In the genomic region with DNA sequence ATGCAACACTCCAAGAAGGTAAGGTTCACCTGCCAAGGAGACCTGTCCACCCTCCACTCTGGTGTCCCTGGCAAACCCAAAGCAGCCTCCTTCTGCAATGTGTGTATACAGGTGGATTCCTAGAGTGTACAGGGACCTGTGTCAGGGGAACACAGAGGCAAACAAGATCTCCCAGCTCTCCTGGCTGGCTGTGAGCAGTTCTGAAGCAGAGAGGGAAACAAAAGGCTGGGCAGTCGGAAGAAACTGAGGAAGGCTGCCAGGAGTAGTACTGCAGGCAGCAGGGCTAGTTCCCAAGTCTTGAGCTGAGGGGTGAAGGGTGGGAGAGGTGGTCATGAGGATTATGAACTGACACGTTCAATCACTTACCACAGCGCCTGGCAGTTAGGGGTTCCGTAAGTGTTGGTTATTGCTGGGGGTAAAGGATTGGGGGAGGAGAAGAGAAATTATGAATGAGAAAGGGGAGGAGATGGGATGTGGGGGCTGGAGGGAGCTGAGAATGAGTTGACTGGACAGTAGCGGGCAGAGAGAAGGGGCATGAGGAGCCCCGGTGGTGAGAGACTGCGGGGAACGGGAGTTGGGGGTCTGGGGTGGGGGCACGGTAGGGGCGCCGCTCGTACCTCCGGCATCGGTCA, we compare ENCODE assay signal across 8 cellular contexts. TPM values are rescaled to one million over a fixed set of nuclear protein-coding genes. Genes with fewer than 3 reads are reported as not detected.
DNase-seq lines count a peak whose midpoint lies in the region; ATAC-seq and TF ChIP-seq lines count a peak whose summit lies in the region.

No MANE protein-coding gene starts in this region.

- H3K9me3 Mint-ChIP-seq in Caco-2 (ENCODE audit: unreplicated experiment) = no peaks in the 10 kb centered on the region

- H3K4me3 ChIP-seq in Caco-2 (ENCODE audit: low read depth, low read length) (peak overlapping the region; percentile 97), MM.1S (ENCODE audit: low read length) (peak overlapping the region; percentile 92), mucosa of stomach (ENCODE audit: low read length) (peak overlapping the region; percentile 69)

- CTCF ChIA-PET in Caco-2 (lab: Charles Lee) = interaction anchor here (0.6 to 2.1 kb wide), 5 partner anchors 8 to 165 kb away, joined by 3 to 13 read pairs (median 8); a partner anchor contains a TSS

- no peaks in the 10 kb centered on the region for H4K20me1 ChIP-seq in MM.1S (ENCODE audit: insufficient read depth, low read length)

- POLR2A ChIA-PET in Caco-2 (lab: Charles Lee) = interaction anchor here (0.5 to 2.3 kb wide), 8 partner anchors 19 to 756 kb away, joined by 3 to 18 read pairs (median 9); a partner anchor contains a TSS

- ATAC-seq in GM19467 (IDR thresholded peaks at IDR 0.05; ENCODE audit: unreplicated experiment) = no peak
- no peak for ATAC-seq in activated CD4-positive, CD25-positive, alpha-beta regulatory T cell treated with anti-CD3 and anti-CD28 coated beads, Interleukin-2, amount 50 U/mL, for 24 hours

- no peaks in the 10 kb centered on the region for H3K27me3 Mint-ChIP-seq in Caco-2 (ENCODE audit: insufficient read depth, unreplicated experiment)

- no peaks in the 10 kb centered on the region for H3K9me2 ChIP-seq in MM.1S (replicated peaks; ENCODE audit: insufficient read depth, low read length)

- BruUV-seq in Caco-2 (replicated peaks; lab: Mats Ljungman, UMichigan) = no TSS peak

- intact Hi-C loops in Caco-2 (cut with micrococcal nuclease; ENCODE audit: unreplicated experiment) = no loop called here

- H3K9me3 ChIP-seq in Caco-2 (no peaks in the 10 kb centered on the region), MM.1S (replicated peaks; ENCODE audit: insufficient read depth, low read length) (no peaks in the 10 kb centered on the region), mucosa of stomach (ENCODE audit: control insufficient read depth, low read length) (no peaks in the 10 kb centered on the region)

- peaks cover 23% of the 10 kb centered on the region for H3K4me1 Mint-ChIP-seq in Caco-2 (ENCODE audit: low read depth, unreplicated experiment)

- peak overlapping the region; percentile 96 for H3K4me2 ChIP-seq in MM.1S (ENCODE audit: low read depth, low read length)

- H3K4me3 Mint-ChIP-seq in Caco-2 (ENCODE audit: unreplicated experiment) = peak overlapping the region; percentile 94

- peak overlapping the region; percentile 89 for H3K27ac Mint-ChIP-seq in Caco-2 (ENCODE audit: unreplicated experiment)

- H3K36me3 Mint-ChIP-seq in Caco-2 (ENCODE audit: insufficient read depth, unreplicated experiment) = peaks cover 25% of the 10 kb centered on the region

- H3K27me3 ChIP-seq in Caco-2 (replicated peaks; ENCODE audit: control insufficient read depth, insufficient read depth, low read length) (no peaks in the 10 kb centered on the region), MM.1S (replicated peaks; ENCODE audit: insufficient read depth, low read length) (no peaks in the 10 kb centered on the region), mucosa of stomach (ENCODE audit: control insufficient read depth, insufficient read depth, low read length) (no peaks in the 10 kb centered on the region)

- H3K9ac ChIP-seq in MM.1S (ENCODE audit: low read length) (peak overlapping the region; percentile 80), mucosa of stomach (ENCODE audit: low read length) (peak overlapping the region; percentile 74)

- H3F3A ChIP-seq in MM.1S (ENCODE audit: insufficient read depth, low read length) = peaks cover 5% of the 10 kb centered on the region; the same call in 1 of the 2 replicates

- peak overlapping the region; percentile 72 for H2AFZ ChIP-seq in MM.1S (ENCODE audit: low read length)

- H3K79me2 ChIP-seq in MM.1S (ENCODE audit: low read length) = peaks cover 17% of the 10 kb centered on the region

- no peak for DNase-seq in Caco-2
- DNase-seq in MM.1S = no peak
- DNase-seq in NCI-H187 treated with DMSO at 0.1 percent for 48 hours (lab: John Stamatoyannopoulos, UW) = no peak
- DNase-seq in central memory CD4-positive, alpha-beta T cell = no peak

- H3K4me1 ChIP-seq in Caco-2 (peaks cover 15% of the 10 kb centered on the region), MM.1S (ENCODE audit: low read length) (0 out of 2 replicates have a peak, but pooled peaks cover 7% of the 10 kb centered on the region), mucosa of stomach (ENCODE audit: control insufficient read depth, insufficient read depth, low read length) (peaks cover 23% of the 10 kb centered on the region)

- TF ChIP-seq CTCF in Caco-2 (IDR thresholded peaks at IDR 0.05; ENCODE audit: insufficient read depth in 1 of 2, low read depth in 1 of 2, low read length in 1 of 2, severe bottlenecking in 1 of 2, unreplicated experiment in 1 of 2) (no peak), MM.1S (IDR thresholded peaks at IDR 0.05; ENCODE audit: low read length) (no peak)

- H3K36me3 ChIP-seq in Caco-2 (ENCODE audit: control insufficient read depth, insufficient read depth, low read length) = peaks cover 4% of the 10 kb centered on the region; the same call in 1 of the 2 replicates
- H3K36me3 ChIP-seq in MM.1S (replicated peaks; ENCODE audit: insufficient read depth, low read length) = no peaks in the 10 kb centered on the region
- H3K36me3 ChIP-seq in mucosa of stomach (ENCODE audit: control insufficient read depth, insufficient read depth, low read length) = no peaks in the 10 kb centered on the region

- H3K27ac ChIP-seq in MM.1S (ENCODE audit: low read length) (no peak overlapping the region), cingulate gyrus (ENCODE audit: low read depth, low read length) (peak overlapping the region; percentile 72)

RNA-seq across cellular contexts. Expression of a gene that starts 0.7 kb away (rescaled TPM):
- total RNA-seq in Caco-2 (2022) = 13.0 and 14.9 TPM in 2 replicates

RNA-seq across cellular contexts. Expression of a gene that starts 25.0 kb away (rescaled TPM):
- total RNA-seq in Caco-2 (2022) = 13.2 and 14.7 TPM in 2 replicates

RNA-seq across cellular contexts. Expression of a gene that starts 25.9 kb away (rescaled TPM):
- 24.1 and 26.3 TPM in 2 replicates for total RNA-seq in Caco-2 (2022)

RNA-seq across cellular contexts. Expression of a gene that starts 36.6 kb away (rescaled TPM):
- total RNA-seq in Caco-2 (2022) = 54.5 and 57.7 TPM in 2 replicates

RNA-seq across cellular contexts. Expression of a gene that starts 48.4 kb away (rescaled TPM):
- 45.8 and 47.1 TPM in 2 replicates for total RNA-seq in Caco-2 (2022)
